In the genomic region with DNA sequence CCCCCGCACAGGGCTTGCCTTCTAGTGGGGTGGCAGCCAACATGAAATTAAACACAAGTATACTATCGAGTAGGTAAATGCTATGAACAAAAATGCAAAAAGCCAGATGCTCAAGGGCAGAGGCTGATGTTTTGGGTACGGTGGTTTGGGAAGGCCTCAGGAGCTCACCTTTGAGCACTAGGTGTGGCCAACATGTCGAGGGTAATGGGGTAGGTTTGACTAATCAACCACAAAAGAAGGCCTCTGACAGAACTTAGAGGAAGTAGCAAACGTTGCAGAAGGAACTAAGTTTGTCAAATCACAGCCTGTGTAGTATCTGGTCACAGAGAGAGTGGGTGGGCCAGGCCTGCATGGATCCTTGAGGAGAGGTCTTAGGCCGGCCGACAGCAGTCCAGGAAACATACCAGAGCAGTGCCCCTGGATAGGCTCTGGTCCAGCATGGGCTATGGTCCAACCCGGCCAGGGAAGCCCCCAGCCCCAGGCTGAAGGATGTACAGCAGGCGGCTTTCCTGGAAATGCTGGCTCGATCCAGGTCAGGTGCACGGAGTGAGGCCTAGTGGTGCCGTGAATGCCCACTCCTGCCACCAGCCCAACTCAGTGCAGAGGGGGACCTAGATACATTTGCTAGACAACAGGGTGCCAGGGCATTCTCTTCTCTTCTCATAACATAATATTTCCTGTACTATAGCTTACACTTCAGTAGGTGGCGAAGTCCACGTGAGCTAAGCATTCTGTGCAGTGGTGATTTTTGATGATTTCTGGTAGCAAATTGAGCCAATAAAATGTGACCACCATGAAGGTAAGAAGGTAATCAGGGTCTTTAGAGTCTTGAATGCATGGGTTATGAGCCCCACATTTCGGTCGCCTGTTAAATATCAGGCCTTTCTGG, we compare ENCODE assay signal across 1 cellular context.
TF ChIP-seq lines count a peak whose summit lies in the region.

No MANE protein-coding gene starts in this region.

TF ChIP-seq in HepG2, 621 proteins besides CTCF, POLR2A, EP300 and RAD21 (continued from another document):
- TF ChIP-seq ZNF687 (CRISPR knock-in tag; IDR thresholded peaks at IDR 0.05) (peak; percentile 33), DNMT1 (CRISPR knock-in tag; IDR thresholded peaks at IDR 0.05) (no peak), AKAP8 (CRISPR knock-in tag; IDR thresholded peaks at IDR 0.05) (no peak), ZNF563 (CRISPR knock-in tag; IDR thresholded peaks at IDR 0.05) (no peak), WIZ (CRISPR knock-in tag; IDR thresholded peaks at IDR 0.05) (no peak), ZNF709 (CRISPR knock-in tag; IDR thresholded peaks at IDR 0.05) (no peak), MYNN (CRISPR knock-in tag; IDR thresholded peaks at IDR 0.05; ENCODE audit: low read depth) (no peak)
- TF ChIP-seq, protein P1, sequence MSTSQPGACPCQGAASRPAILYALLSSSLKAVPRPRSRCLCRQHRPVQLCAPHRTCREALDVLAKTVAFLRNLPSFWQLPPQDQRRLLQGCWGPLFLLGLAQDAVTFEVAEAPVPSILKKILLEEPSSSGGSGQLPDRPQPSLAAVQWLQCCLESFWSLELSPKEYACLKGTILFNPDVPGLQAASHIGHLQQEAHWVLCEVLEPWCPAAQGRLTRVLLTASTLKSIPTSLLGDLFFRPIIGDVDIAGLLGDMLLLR (CRISPR knock-in tag; IDR thresholded peaks at IDR 0.05): no peak
- TF ChIP-seq, protein P2, sequence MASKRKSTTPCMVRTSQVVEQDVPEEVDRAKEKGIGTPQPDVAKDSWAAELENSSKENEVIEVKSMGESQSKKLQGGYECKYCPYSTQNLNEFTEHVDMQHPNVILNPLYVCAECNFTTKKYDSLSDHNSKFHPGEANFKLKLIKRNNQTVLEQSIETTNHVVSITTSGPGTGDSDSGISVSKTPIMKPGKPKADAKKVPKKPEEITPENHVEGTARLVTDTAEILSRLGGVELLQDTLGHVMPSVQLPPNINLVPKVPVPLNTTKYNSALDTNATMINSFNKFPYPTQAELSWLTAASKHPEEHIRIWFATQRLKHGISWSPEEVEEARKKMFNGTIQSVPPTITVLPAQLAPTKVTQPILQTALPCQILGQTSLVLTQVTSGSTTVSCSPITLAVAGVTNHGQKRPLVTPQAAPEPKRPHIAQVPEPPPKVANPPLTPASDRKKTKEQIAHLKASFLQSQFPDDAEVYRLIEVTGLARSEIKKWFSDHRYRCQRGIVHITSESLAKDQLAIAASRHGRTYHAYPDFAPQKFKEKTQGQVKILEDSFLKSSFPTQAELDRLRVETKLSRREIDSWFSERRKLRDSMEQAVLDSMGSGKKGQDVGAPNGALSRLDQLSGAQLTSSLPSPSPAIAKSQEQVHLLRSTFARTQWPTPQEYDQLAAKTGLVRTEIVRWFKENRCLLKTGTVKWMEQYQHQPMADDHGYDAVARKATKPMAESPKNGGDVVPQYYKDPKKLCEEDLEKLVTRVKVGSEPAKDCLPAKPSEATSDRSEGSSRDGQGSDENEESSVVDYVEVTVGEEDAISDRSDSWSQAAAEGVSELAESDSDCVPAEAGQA (IDR thresholded peaks at IDR 0.05; ENCODE audit: low read depth): no peak
- TF ChIP-seq, protein P2 (CRISPR knock-in tag; IDR thresholded peaks at IDR 0.05; ENCODE audit: borderline replicate concordance): no peak
